2 cellular contexts compared by ENCODE assay signal in the genomic region with DNA sequence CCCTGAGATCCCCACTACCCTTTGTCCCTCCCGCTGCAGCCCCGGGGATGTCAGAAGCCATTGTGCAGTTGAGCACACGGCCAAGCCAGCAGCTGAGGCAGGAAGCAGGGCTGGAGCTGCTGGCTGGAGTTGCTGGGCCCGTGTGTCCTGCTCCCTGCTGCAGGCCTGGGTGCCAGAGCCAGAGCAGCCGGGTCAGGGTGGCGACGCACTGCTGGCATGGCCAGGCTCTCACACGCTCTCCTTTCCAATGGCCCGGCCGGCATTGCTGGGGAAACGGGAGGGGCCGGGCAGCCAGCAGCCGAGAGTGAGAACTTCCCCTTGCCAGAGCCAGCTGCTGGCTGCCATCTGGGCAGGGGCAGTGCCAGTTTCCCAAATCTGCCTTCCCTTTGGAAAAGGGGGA.
TF ChIP-seq lines count a peak whose summit lies in the region.

No MANE protein-coding gene starts in this region.

TF ChIP-seq in H1, 55 proteins besides CTCF, POLR2A, EP300 and RAD21:
- TF ChIP-seq GTF2F1 (IDR thresholded peaks at IDR 0.05; ENCODE audit: borderline replicate concordance, low read depth, low read length) (no peak), BRCA1 (IDR thresholded peaks at IDR 0.05; ENCODE audit: low read depth, low read length) (no peak), ATF3 (IDR thresholded peaks at IDR 0.05; ENCODE audit: insufficient read depth, low read depth, low read length) (no peak), SAP30 (IDR thresholded peaks at IDR 0.05; ENCODE audit: insufficient read depth, insufficient replicate concordance, low read length) (no peak), CBX5 (IDR thresholded peaks at IDR 0.05; ENCODE audit: low read depth, low read length) (no peak), HDAC2 (IDR thresholded peaks at IDR 0.05; ENCODE audit: borderline replicate concordance in 1 of 2, low read depth in 2 of 2, low read length in 2 of 2) (no peak), SIRT6 (IDR thresholded peaks at IDR 0.05; ENCODE audit: low read length) (no peak), BCL11A (IDR thresholded peaks at IDR 0.05; ENCODE audit: low read depth in 2 of 2, low read length in 2 of 2) (no peak), GABPA (IDR thresholded peaks at IDR 0.05; ENCODE audit: borderline replicate concordance, insufficient read depth, low read length) (no peak), CTBP2 (IDR thresholded peaks at IDR 0.05; ENCODE audit: borderline replicate concordance, insufficient read depth, insufficient read length, low read length) (no peak), CBX8 (IDR thresholded peaks at IDR 0.05; ENCODE audit: borderline replicate concordance, low read depth, low read length) (no peak)
- TF ChIP-seq, protein P1, sequence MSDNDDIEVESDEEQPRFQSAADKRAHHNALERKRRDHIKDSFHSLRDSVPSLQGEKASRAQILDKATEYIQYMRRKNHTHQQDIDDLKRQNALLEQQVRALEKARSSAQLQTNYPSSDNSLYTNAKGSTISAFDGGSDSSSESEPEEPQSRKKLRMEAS (IDR thresholded peaks at IDR 0.05), result no peak

TF ChIP-seq in HepG2, 621 proteins besides CTCF, POLR2A, EP300 and RAD21:
- 0 out of 2 replicates have a peak, but pooled peaks have one; percentile 58 for TF ChIP-seq HNRNPL (IDR thresholded peaks at IDR 0.05; ENCODE audit: low read depth, low read length)
- TF ChIP-seq PPARG (CRISPR knock-in tag; conservative IDR thresholded peaks at IDR 0.05), result no peak
- TF ChIP-seq, protein P2, sequence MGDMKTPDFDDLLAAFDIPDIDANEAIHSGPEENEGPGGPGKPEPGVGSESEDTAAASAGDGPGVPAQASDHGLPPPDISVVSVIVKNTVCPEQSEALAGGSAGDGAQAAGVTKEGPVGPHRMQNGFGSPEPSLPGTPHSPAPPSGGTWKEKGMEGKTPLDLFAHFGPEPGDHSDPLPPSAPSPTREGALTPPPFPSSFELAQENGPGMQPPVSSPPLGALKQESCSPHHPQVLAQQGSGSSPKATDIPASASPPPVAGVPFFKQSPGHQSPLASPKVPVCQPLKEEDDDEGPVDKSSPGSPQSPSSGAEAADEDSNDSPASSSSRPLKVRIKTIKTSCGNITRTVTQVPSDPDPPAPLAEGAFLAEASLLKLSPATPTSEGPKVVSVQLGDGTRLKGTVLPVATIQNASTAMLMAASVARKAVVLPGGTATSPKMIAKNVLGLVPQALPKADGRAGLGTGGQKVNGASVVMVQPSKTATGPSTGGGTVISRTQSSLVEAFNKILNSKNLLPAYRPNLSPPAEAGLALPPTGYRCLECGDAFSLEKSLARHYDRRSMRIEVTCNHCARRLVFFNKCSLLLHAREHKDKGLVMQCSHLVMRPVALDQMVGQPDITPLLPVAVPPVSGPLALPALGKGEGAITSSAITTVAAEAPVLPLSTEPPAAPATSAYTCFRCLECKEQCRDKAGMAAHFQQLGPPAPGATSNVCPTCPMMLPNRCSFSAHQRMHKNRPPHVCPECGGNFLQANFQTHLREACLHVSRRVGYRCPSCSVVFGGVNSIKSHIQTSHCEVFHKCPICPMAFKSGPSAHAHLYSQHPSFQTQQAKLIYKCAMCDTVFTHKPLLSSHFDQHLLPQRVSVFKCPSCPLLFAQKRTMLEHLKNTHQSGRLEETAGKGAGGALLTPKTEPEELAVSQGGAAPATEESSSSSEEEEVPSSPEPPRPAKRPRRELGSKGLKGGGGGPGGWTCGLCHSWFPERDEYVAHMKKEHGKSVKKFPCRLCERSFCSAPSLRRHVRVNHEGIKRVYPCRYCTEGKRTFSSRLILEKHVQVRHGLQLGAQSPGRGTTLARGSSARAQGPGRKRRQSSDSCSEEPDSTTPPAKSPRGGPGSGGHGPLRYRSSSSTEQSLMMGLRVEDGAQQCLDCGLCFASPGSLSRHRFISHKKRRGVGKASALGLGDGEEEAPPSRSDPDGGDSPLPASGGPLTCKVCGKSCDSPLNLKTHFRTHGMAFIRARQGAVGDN (CRISPR knock-in tag; IDR thresholded peaks at IDR 0.05), result peak; percentile 20; the same call in 1 of the 2 replicates
